1 cellular context compared by ENCODE assay signal in the genomic region with DNA sequence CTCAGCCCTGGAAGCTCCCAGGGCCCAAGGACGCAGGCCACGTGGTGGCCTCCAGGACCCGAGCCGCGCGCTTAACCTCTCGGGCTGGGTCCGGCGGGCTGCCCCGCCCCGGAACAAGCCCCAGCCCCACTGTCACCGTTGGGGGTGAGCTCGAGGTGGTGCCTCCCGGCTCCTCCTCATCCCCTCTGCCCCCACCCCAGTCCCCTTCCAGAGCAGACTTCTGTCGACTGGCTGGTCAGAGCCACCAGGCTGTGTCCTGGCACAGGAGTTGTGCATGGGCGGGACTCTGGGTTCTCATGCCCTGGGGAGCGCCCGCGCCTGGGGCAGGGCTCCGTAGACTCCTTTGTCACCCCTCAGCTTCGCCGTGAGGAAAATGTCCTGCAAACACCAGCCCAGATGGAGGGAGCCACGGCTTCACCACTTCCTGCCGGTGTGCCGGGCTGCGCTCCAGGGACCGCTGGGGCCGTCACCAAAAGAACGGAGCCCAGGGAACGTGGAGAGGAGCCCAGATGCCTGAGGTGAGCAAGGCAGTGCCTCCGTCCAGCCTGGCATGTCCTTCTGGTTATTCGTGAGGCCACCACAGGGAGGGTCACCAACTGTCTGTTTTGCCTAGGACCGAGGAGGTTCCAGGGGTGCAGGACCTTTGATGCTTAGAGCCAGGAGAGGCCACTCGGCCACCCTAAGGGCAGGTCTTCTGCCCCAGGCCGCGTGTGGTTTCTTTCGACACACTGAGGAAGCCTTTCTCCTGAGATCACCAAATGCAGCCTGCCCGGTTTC.
TF ChIP-seq lines count a peak whose summit lies in the region.

No MANE protein-coding gene starts in this region.

TF ChIP-seq in HepG2, 621 proteins besides CTCF, POLR2A, EP300 and RAD21 (continued from another document and continues in another):
- TF ChIP-seq, protein P1, sequence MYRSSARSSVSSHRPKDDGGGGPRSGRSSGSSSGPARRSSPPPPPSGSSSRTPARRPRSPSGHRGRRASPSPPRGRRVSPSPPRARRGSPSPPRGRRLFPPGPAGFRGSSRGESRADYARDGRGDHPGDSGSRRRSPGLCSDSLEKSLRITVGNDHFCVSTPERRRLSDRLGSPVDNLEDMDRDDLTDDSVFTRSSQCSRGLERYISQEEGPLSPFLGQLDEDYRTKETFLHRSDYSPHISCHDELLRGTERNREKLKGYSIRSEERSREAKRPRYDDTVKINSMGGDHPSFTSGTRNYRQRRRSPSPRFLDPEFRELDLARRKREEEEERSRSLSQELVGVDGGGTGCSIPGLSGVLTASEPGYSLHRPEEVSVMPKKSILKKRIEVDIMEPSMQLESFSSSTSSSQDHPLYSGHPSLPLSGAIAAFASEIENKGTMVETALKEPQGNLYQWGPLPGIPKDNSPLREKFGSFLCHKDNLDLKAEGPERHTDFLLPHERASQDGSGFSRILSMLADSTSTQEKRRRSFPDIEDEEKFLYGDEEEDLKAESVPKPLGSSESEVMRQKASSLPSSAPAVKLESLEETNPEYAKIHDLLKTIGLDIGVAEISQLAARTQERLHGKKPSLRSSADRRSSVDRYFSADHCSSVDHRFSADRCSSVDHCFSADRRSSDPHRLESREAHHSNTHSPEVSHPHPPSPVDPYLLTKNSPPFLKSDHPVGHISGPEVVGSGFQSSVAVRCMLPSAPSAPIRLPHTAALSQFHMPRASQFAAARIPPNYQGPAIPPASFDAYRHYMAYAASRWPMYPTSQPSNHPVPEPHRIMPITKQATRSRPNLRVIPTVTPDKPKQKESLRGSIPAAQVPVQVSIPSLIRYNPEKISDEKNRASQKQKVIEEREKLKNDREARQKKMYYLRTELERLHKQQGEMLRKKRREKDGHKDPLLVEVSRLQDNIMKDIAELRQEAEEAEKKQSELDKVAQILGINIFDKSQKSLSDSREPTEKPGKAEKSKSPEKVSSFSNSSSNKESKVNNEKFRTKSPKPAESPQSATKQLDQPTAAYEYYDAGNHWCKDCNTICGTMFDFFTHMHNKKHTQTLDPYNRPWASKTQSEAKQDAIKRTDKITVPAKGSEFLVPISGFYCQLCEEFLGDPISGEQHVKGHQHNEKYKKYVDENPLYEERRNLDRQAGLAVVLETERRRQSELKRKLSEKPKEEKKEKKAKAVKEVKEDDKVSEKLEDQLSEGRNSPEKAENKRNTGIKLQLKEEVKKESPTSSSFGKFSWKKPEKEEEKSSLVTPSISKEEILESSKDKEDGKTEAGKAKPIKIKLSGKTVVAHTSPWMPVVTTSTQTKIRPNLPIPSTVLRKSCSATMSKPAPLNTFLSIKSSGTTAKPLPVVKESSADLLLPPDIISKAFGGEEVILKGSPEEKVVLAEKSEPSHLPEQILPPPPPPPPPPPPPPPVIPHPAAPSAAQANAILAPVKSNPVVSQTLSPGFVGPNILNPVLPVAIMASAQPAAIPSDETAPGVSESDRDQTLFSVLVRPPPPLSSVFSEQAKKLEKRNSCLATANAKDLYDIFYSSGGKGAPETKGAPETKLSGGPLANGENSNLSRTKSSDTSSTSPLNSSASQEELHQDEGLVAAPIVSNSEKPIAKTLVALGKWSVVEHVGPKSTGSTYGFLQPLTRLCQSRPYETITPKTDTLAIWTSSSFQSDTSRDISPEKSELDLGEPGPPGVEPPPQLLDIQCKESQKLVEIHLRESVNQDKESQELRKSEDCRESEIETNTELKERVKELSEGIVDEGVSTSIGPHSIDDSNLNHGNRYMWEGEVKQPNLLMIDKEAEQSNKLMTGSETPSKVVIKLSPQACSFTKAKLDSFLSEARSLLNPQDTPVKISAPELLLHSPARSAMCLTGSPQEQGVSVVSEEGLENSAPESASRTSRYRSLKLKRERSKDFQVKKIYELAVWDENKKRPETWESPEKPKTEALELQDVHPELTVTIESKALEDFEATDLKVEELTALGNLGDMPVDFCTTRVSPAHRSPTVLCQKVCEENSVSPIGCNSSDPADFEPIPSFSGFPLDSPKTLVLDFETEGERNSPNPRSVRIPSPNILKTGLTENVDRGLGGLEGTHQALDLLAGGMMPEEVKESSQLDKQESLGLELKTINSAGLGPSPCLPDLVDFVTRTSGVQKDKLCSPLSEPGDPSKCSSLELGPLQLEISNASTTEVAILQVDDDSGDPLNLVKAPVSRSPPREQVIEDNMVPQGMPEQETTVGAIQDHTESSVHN (CRISPR knock-in tag; IDR thresholded peaks at IDR 0.05) = no peak
- TF ChIP-seq MED8 (CRISPR knock-in tag; IDR thresholded peaks at IDR 0.05; ENCODE audit: insufficient replicate concordance) = no peak
- TF ChIP-seq, protein P2, sequence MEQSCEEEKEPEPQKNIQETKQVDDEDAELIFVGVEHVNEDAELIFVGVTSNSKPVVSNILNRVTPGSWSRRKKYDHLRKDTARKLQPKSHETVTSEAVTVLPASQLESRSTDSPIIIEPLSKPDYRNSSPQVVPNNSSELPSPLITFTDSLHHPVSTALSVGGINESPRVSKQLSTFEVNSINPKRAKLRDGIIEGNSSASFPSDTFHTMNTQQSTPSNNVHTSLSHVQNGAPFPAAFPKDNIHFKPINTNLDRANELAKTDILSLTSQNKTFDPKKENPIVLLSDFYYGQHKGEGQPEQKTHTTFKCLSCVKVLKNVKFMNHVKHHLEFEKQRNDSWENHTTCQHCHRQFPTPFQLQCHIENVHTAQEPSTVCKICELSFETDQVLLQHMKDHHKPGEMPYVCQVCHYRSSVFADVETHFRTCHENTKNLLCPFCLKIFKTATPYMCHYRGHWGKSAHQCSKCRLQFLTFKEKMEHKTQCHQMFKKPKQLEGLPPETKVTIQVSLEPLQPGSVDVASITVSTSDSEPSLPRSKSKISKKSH (CRISPR knock-in tag; IDR thresholded peaks at IDR 0.05; ENCODE audit: borderline replicate concordance) = no peak
- TF ChIP-seq, protein P3, sequence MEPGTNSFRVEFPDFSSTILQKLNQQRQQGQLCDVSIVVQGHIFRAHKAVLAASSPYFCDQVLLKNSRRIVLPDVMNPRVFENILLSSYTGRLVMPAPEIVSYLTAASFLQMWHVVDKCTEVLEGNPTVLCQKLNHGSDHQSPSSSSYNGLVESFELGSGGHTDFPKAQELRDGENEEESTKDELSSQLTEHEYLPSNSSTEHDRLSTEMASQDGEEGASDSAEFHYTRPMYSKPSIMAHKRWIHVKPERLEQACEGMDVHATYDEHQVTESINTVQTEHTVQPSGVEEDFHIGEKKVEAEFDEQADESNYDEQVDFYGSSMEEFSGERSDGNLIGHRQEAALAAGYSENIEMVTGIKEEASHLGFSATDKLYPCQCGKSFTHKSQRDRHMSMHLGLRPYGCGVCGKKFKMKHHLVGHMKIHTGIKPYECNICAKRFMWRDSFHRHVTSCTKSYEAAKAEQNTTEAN (CRISPR knock-in tag; conservative IDR thresholded peaks at IDR 0.05) = no peak
- no peak for TF ChIP-seq EED (CRISPR knock-in tag; IDR thresholded peaks at IDR 0.05)
- peak; percentile 16; the same call in 1 of the 2 replicates for TF ChIP-seq ZNF232 (CRISPR knock-in tag; IDR thresholded peaks at IDR 0.05; ENCODE audit: borderline replicate concordance)
- no peak for TF ChIP-seq ZC3H4 (CRISPR knock-in tag; IDR thresholded peaks at IDR 0.05; ENCODE audit: borderline replicate concordance)
- TF ChIP-seq ZZZ3 (CRISPR knock-in tag; IDR thresholded peaks at IDR 0.05; ENCODE audit: borderline replicate concordance) = no peak
- TF ChIP-seq, protein P4, sequence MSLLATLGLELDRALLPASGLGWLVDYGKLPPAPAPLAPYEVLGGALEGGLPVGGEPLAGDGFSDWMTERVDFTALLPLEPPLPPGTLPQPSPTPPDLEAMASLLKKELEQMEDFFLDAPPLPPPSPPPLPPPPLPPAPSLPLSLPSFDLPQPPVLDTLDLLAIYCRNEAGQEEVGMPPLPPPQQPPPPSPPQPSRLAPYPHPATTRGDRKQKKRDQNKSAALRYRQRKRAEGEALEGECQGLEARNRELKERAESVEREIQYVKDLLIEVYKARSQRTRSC (CRISPR knock-in tag; IDR thresholded peaks at IDR 0.05; ENCODE audit: low read depth) = peak; percentile 86; the same call in 1 of the 2 replicates
- TF ChIP-seq KLF12 (CRISPR knock-in tag; IDR thresholded peaks at IDR 0.05; ENCODE audit: borderline replicate concordance) = no peak
- TF ChIP-seq, protein P5, sequence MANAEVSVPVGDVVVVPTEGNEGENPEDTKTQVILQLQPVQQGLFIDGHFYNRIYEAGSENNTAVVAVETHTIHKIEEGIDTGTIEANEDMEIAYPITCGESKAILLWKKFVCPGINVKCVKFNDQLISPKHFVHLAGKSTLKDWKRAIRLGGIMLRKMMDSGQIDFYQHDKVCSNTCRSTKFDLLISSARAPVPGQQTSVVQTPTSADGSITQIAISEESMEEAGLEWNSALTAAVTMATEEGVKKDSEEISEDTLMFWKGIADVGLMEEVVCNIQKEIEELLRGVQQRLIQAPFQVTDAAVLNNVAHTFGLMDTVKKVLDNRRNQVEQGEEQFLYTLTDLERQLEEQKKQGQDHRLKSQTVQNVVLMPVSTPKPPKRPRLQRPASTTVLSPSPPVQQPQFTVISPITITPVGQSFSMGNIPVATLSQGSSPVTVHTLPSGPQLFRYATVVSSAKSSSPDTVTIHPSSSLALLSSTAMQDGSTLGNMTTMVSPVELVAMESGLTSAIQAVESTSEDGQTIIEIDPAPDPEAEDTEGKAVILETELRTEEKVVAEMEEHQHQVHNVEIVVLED (CRISPR knock-in tag; IDR thresholded peaks at IDR 0.05; ENCODE audit: borderline replicate concordance) = no peak
- TF ChIP-seq ZNF792 (CRISPR knock-in tag; IDR thresholded peaks at IDR 0.05) = no peak
- no peak for TF ChIP-seq MAFF (IDR thresholded peaks at IDR 0.05; ENCODE audit: low read depth, low read length)
- no peak for TF ChIP-seq ZNF224 (CRISPR knock-in tag; IDR thresholded peaks at IDR 0.05)
- TF ChIP-seq ZNF781 (CRISPR knock-in tag; IDR thresholded peaks at IDR 0.05; ENCODE audit: borderline replicate concordance, not compliant biosample characterization) = peak; percentile 47
- TF ChIP-seq IRF2 (CRISPR knock-in tag; IDR thresholded peaks at IDR 0.05) = peak; percentile 60; the same call in 1 of the 2 replicates
- no peak for TF ChIP-seq MLLT10 (CRISPR knock-in tag; IDR thresholded peaks at IDR 0.05)
- TF ChIP-seq NR3C1 (CRISPR knock-in tag; IDR thresholded peaks at IDR 0.05) = no peak
- no peak for TF ChIP-seq ZEB1 (IDR thresholded peaks at IDR 0.05; ENCODE audit: insufficient replicate concordance, low read depth)
- TF ChIP-seq, protein P6, sequence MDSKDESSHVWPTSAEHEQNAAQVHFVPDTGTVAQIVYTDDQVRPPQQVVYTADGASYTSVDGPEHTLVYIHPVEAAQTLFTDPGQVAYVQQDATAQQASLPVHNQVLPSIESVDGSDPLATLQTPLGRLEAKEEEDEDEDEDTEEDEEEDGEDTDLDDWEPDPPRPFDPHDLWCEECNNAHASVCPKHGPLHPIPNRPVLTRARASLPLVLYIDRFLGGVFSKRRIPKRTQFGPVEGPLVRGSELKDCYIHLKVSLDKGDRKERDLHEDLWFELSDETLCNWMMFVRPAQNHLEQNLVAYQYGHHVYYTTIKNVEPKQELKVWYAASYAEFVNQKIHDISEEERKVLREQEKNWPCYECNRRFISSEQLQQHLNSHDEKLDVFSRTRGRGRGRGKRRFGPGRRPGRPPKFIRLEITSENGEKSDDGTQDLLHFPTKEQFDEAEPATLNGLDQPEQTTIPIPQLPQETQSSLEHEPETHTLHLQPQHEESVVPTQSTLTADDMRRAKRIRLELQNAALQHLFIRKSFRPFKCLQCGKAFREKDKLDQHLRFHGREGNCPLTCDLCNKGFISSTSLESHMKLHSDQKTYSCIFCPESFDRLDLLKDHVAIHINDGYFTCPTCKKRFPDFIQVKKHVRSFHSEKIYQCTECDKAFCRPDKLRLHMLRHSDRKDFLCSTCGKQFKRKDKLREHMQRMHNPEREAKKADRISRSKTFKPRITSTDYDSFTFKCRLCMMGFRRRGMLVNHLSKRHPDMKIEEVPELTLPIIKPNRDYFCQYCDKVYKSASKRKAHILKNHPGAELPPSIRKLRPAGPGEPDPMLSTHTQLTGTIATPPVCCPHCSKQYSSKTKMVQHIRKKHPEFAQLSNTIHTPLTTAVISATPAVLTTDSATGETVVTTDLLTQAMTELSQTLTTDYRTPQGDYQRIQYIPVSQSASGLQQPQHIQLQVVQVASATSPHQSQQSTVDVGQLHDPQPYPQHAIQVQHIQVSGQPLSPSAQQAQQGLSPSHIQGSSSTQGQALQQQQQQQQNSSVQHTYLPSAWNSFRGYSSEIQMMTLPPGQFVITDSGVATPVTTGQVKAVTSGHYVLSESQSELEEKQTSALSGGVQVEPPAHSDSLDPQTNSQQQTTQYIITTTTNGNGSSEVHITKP (CRISPR knock-in tag; IDR thresholded peaks at IDR 0.05; ENCODE audit: low read depth) = peak; percentile 90; the same call in 1 of the 2 replicates
- no peak for TF ChIP-seq TCF7L2 (IDR thresholded peaks at IDR 0.05; ENCODE audit: low read depth, low read length)
- TF ChIP-seq ETV5 (CRISPR knock-in tag; IDR thresholded peaks at IDR 0.05; ENCODE audit: borderline replicate concordance) = peak; percentile 83
- no peak for TF ChIP-seq XBP1 (CRISPR knock-in tag; IDR thresholded peaks at IDR 0.05)
- TF ChIP-seq FOXO1 (CRISPR knock-in tag; IDR thresholded peaks at IDR 0.05) = no peak
- no peak for TF ChIP-seq HMGA1 (CRISPR knock-in tag; conservative IDR thresholded peaks at IDR 0.05)
- no peak for TF ChIP-seq ELF1 (CRISPR knock-in tag; IDR thresholded peaks at IDR 0.05)
- TF ChIP-seq KLF15 (CRISPR knock-in tag; IDR thresholded peaks at IDR 0.05; ENCODE audit: borderline replicate concordance) = no peak
